In genomic region chr15:55407631-55407948, GRCh38 we compare ENCODE assay signal across 8 cellular contexts. TPM values are rescaled to one million over a fixed set of nuclear protein-coding genes. Genes with fewer than 3 reads are reported as not detected.
A peak's percentile ranks its signal among the peaks of the same experiment; 100 is the strongest.
DNase-seq lines count a peak whose midpoint lies in the region; ATAC-seq and TF ChIP-seq lines count a peak whose summit lies in the region.

No MANE protein-coding gene starts in this region.

- no peaks in the 10 kb centered on the region for H3K9me3 ChIP-seq in ES-I3 (ENCODE audit: control insufficient read depth, insufficient read depth, low read length)

- H3K36me3 ChIP-seq in ES-I3 (ENCODE audit: insufficient read depth, low read length): no peaks in the 10 kb centered on the region

- peak overlapping the region; percentile 98 for H3K27ac Mint-ChIP-seq in endothelial cell (ENCODE audit: unreplicated experiment)
- peak overlapping the region; percentile 83 to 95 (median 94) for H3K27ac Mint-ChIP-seq in naive thymus-derived CD8-positive, alpha-beta T cell

- peaks cover 4% of the 10 kb centered on the region; the same call in 1 of the 2 replicates for H3K4me1 ChIP-seq in ES-I3 (ENCODE audit: insufficient read depth, low read length)

- peak overlapping the region; percentile 80 for H3K9ac ChIP-seq in ES-I3 (ENCODE audit: low read depth, low read length)

- peaks cover 5% of the 10 kb centered on the region for H3K36me3 Mint-ChIP-seq in endothelial cell (ENCODE audit: low read depth, unreplicated experiment)
- no peaks in the 10 kb centered on the region for H3K36me3 Mint-ChIP-seq in naive thymus-derived CD8-positive, alpha-beta T cell

- no peak for ATAC-seq in naive thymus-derived CD8-positive, alpha-beta T cell
- ATAC-seq in HG03442 (IDR thresholded peaks at IDR 0.05; ENCODE audit: unreplicated experiment): no peak
- no peak for ATAC-seq in GM18858 (IDR thresholded peaks at IDR 0.05; ENCODE audit: unreplicated experiment)

- TF ChIP-seq CTCF in endothelial cell (IDR thresholded peaks at IDR 0.05; ENCODE audit: unreplicated experiment): no peak

- DNase-seq in HEK293T (ENCODE audit: extremely low spot score) (peak; percentile 6), SIG-M5 treated with dmso at 0.1 percent for 504 hours (lab: John Stamatoyannopoulos, UW; ENCODE audit: unreplicated experiment) (peak; percentile 63), endothelial cell (ENCODE audit: low spot score) (no peak), NCI-H187 treated with DMSO at 0.1 percent for 48 hours (lab: John Stamatoyannopoulos, UW) (no peak)
- DNase-seq in naive thymus-derived CD8-positive, alpha-beta T cell: no peak

- CTCF ChIA-PET in HEK293T (lab: Yijun Ruan, JAX): interaction anchor here (0.6 to 1.2 kb wide), 3 partner anchors 10 to 24 kb away, joined by 3 to 4 read pairs (median 3); no protein-coding TSS in a partner anchor

- no peaks in the 10 kb centered on the region for H3K9me3 Mint-ChIP-seq in endothelial cell (ENCODE audit: unreplicated experiment)
- H3K9me3 Mint-ChIP-seq in naive thymus-derived CD8-positive, alpha-beta T cell: no peaks in the 10 kb centered on the region

- peaks cover 11% of the 10 kb centered on the region for H3K27me3 Mint-ChIP-seq in endothelial cell (ENCODE audit: unreplicated experiment)
- H3K27me3 Mint-ChIP-seq in naive thymus-derived CD8-positive, alpha-beta T cell: no peaks in the 10 kb centered on the region

- peaks cover 14% of the 10 kb centered on the region for H3K4me1 Mint-ChIP-seq in endothelial cell (ENCODE audit: unreplicated experiment)
- peaks cover 12 to 43% (median 38%) of the 10 kb centered on the region in 4 donors for H3K4me1 Mint-ChIP-seq in naive thymus-derived CD8-positive, alpha-beta T cell

- POLR2A ChIA-PET in HEK293T (lab: Yijun Ruan, JAX): interaction anchor here (1.1 to 2.0 kb wide), 5 partner anchors 11 to 210 kb away, joined by 3 to 15 read pairs (median 7); partner anchors contain the start of genes PIGB, PIGBOS1 and RSL24D1
- POLR2A ChIA-PET in naive thymus-derived CD8-positive, alpha-beta T cell (lab: Charles Lee): interaction anchor here (1.1 to 2.2 kb wide), 4 partner anchors 88 to 836 kb away, joined by 3 to 24 read pairs (median 10); partner anchors contain the start of genes PIGB, PIGBOS1 and RSL24D1

- peak overlapping the region; percentile 99 for H3K4me3 Mint-ChIP-seq in endothelial cell (ENCODE audit: unreplicated experiment)
- peak overlapping the region; percentile 85 to 97 (median 94) for H3K4me3 Mint-ChIP-seq in naive thymus-derived CD8-positive, alpha-beta T cell

TF ChIP-seq in HEK293T, 16 proteins besides CTCF, POLR2A, EP300 and RAD21:
- no peak for TF ChIP-seq LEF1 (IDR thresholded peaks at IDR 0.05; ENCODE audit: borderline replicate concordance)
- no peak for TF ChIP-seq ELF4 (IDR thresholded peaks at IDR 0.05)
- no peak for TF ChIP-seq CTBP1 (IDR thresholded peaks at IDR 0.05; ENCODE audit: borderline replicate concordance)
- 0 out of 2 replicates have a peak, but pooled peaks have one; percentile 9 for TF ChIP-seq PKNOX1 (IDR thresholded peaks at IDR 0.05)
- TF ChIP-seq SUZ12 (IDR thresholded peaks at IDR 0.05): no peak

RNA-seq across cellular contexts. Expression of gene CCPG1, which starts 0.6 kb away (rescaled TPM):
- 31.5 TPM for total RNA-seq in endothelial cell (ENCODE audit: unreplicated experiment)
- total RNA-seq in naive thymus-derived CD8-positive, alpha-beta T cell: 10 to 100 TPM; 30.4 to 30.9 TPM
- 10 to 100 TPM; 13.1 to 30.4 (median 29.2) TPM for polyA plus RNA-seq in naive thymus-derived CD8-positive, alpha-beta T cell

RNA-seq across cellular contexts. Expression of gene PIERCE2, which starts 0.7 kb away (rescaled TPM):
- 1.4 TPM for total RNA-seq in endothelial cell (ENCODE audit: unreplicated experiment)
- total RNA-seq in naive thymus-derived CD8-positive, alpha-beta T cell: not detected
- under 1 TPM in 2 of 3 donors, not detected in 1; 0.44 to 0.50 TPM for polyA plus RNA-seq in naive thymus-derived CD8-positive, alpha-beta T cell

Comparison
In these comparisons a context has a peak if more than half of its experiments do, and no peak if none do; other contexts are left out.
1. DNase-seq: peak in HEK293T (single experiment) and SIG-M5 treated with dmso at 0.1 percent for 504 hours (single experiment); none in endothelial cell (single experiment), naive thymus-derived CD8-positive, alpha-beta T cell (0 of 10) and NCI-H187 treated with DMSO at 0.1 percent for 48 hours (single experiment).